Comparison of ENCODE assay signal across 25 cellular contexts in genomic region chr21:22288885-22289509, GRCh38.
"Had no signal": no experiment of that assay in that cellular context is flagged by ENCODE, and none has a peak within 500 bp of the region (broad histone marks: within the 10 kb centered on the region; RNA-seq: fewer than 3 reads in every experiment).

No MANE protein-coding gene starts in this region.

- H3K36me3 ChIP-seq: neural progenitor cell, ovary, stomach, thoracic aorta, thyroid gland, tibial nerve, upper lobe of left lung, vagina had no signal

- H3K4me2 ChIP-seq: neural progenitor cell had no signal

- H3K27ac ChIP-seq: neural progenitor cell, ovary, parathyroid adenoma, psoas muscle, skin epidermis, stomach, thoracic aorta, thyroid gland, tibial nerve, upper lobe of left lung, vagina had no signal

- H3K4me1 ChIP-seq: neural progenitor cell, parathyroid adenoma, psoas muscle, stomach, thyroid gland, tibial nerve, upper lobe of left lung, vagina had no signal

- H3K4me3 ChIP-seq: neural progenitor cell, ovary, psoas muscle, skin epidermis, stomach, thoracic aorta, thyroid gland, tibial nerve, upper lobe of left lung, vagina had no signal

- H3K9me3 ChIP-seq: ovary, psoas muscle, thoracic aorta, thyroid gland, upper lobe of left lung, vagina had no signal

- H3K79me2 ChIP-seq: parathyroid adenoma had no signal

- ATAC-seq: natural killer cell; psoas muscle; right cardiac atrium; sciatic nerve; stimulated activated effector memory CD8-positive, alpha-beta T cell treated with anti-CD3 and anti-CD28 coated beads, Interleukin-12 subunit alpha, Interleukin-12 subunit beta, amount 100 ng/mL, for 72 hours; stimulated activated naive B cell treated with anti-CD40 and anti-IgM and Interleukin-4, amounts not matched to agents 10 μg/mL and 1 μg/mL and 100 μg/mL, for 72 hours had no signal

- H3K9ac ChIP-seq: neural progenitor cell, parathyroid adenoma had no signal

- FAIRE-seq: urothelium cell line had no signal

- DNase-seq: natural killer cell; occipital lobe; ovary; posterior cingulate gyrus; psoas muscle; right cardiac atrium; stimulated activated CD4-positive, alpha-beta T cell treated with anti-CD3 and anti-CD28 coated beads, Interleukin-15, amount 100 ng/mL, for 24 hours; stimulated activated CD4-positive, alpha-beta T cell treated with anti-CD3 and anti-CD28 coated beads, Interleukin-2, amount 100 ng/mL, for 24 hours; stimulated activated CD4-positive, alpha-beta T cell treated with anti-CD3 and anti-CD28 coated beads, Interleukin-2, amount 100 ng/mL, for 48 hours; stimulated activated CD4-positive, alpha-beta T cell treated with anti-CD3 and anti-CD28 coated beads, Interleukin-4, amount 100 ng/mL, for 24 hours; stimulated activated naive B cell treated with anti-CD40 and anti-IgM and Interleukin-4, amounts not matched to agents 10 μg/mL and 1 μg/mL and 100 μg/mL, for 72 hours; stimulated activated naive CD4-positive, alpha-beta T cell treated with Interleukin-2 at 50 U/mL for 16 hours; stomach; thyroid gland; trophoblast cell; upper lobe of left lung had no signal

- H3K27me3 ChIP-seq: neural progenitor cell, ovary, stomach, thyroid gland, tibial nerve, upper lobe of left lung, vagina had no signal

- H2AFZ ChIP-seq: neural progenitor cell, parathyroid adenoma had no signal
